In the genomic region with DNA sequence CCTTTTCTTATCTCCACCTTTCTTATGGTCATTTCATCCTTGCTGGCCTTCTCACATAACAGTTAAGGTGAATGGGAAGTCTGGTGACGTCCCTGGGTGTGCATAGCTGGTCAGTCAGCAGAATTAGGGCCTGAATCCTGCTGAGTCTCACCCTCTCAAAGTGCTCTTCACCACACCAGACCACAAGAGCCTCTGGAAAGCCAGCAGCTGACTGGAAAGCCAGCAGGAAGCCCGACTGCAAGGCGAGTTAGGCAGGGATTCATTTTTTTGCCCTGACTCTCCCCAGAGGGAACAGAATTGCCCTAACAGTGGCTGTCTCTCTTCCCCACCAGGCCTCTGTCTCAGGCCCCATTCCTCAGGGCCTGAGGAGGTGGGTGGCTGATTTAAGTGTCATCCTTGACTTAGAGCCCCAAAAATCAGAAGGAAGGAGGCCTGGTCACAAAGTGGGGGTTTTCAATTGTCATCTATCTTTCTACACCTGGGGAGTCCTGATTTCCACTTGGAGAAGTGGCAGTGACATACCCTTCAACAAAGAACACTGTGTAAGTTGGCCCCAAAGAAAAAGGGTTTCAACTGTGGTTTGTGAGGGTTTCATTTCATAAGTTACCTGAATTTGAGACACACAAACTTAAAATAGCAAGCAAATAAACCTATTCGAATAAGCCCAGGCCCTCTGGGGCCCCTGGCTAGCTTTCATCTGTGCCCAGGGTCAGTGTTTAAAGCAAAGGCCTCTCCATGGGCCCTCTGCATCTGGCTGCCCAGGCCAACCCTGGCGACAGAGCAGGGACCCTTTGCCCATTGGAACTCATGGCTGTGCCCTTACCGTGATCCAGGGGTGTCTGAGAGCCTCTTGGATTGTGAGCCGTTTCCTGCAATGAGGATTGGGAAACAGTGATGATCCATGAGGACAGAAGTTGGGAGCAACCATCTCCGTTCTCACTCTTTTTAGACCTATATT, we compare ENCODE assay signal across 27 cellular contexts.
DNase-seq lines count a peak whose midpoint lies in the region; FAIRE-seq and TF ChIP-seq lines count a peak whose summit lies in the region.
"Had no signal": no experiment of that assay in that cellular context is flagged by ENCODE, and none has a peak within 500 bp of the region (broad histone marks: within the 10 kb centered on the region; RNA-seq: fewer than 3 reads in every experiment).

No MANE protein-coding gene starts in this region.

- H3K79me2 ChIP-seq in Karpas-422 (ENCODE audit: low read length) (no peaks in the 10 kb centered on the region), osteoblast (ENCODE audit: insufficient read depth, low read length) (no peaks in the 10 kb centered on the region)

- no peaks in the 10 kb centered on the region for H4K20me1 ChIP-seq in Karpas-422 (ENCODE audit: insufficient read depth, low read depth, low read length)
- H4K20me1 ChIP-seq in osteoblast (ENCODE audit: insufficient read depth, low read length) = no peaks in the 10 kb centered on the region

- H3K27ac ChIP-seq in Karpas-422 (ENCODE audit: low read length) = peak overlapping the region; percentile 72
- H3K27ac ChIP-seq in osteoblast (ENCODE audit: low read depth, low read length) = no peak overlapping the region
- no peak overlapping the region for H3K27ac ChIP-seq in small intestine (ENCODE audit: low read depth in 1 of 2, low read length in 1 of 2)
- H3K27ac ChIP-seq: C4-2B, coronary artery, neural progenitor cell, psoas muscle had no signal

- H3K27me3 ChIP-seq in Karpas-422 (ENCODE audit: low read length) = no peaks in the 10 kb centered on the region
- H3K27me3 ChIP-seq in osteoblast (ENCODE audit: insufficient read depth, low read length) = no peaks in the 10 kb centered on the region
- H3K27me3 ChIP-seq in small intestine (ENCODE audit: control insufficient read depth in 2 of 2, insufficient read depth in 2 of 2, low read length in 2 of 2) = no peaks in the 10 kb centered on the region
- H3K27me3 ChIP-seq: neural progenitor cell had no signal

- no peak overlapping the region for H2AFZ ChIP-seq in Karpas-422 (ENCODE audit: low read length)
- H2AFZ ChIP-seq in osteoblast (ENCODE audit: low read length) = no peak overlapping the region
- H2AFZ ChIP-seq: neural progenitor cell had no signal

- H3K9me3 ChIP-seq in Karpas-422 (ENCODE audit: low read length) = no peaks in the 10 kb centered on the region
- no peaks in the 10 kb centered on the region for H3K9me3 ChIP-seq in osteoblast (ENCODE audit: low read depth, low read length)
- H3K9me3 ChIP-seq in small intestine (ENCODE audit: control insufficient read depth, low read depth) = no peaks in the 10 kb centered on the region
- H3K9me3 ChIP-seq: HAP-1, psoas muscle had no signal

- H3K4me3 ChIP-seq in Karpas-422 (ENCODE audit: low read length) = no peak overlapping the region
- H3K4me3 ChIP-seq in astrocyte of the spinal cord (ENCODE audit: low read depth, low read length) = no peak overlapping the region
- no peak overlapping the region for H3K4me3 ChIP-seq in osteoblast (ENCODE audit: insufficient read depth, low read length)
- no peak overlapping the region for H3K4me3 ChIP-seq in small intestine (ENCODE audit: low read depth in 1 of 2, low read length in 2 of 2)
- H3K4me3 ChIP-seq: coronary artery, HAP-1, neural progenitor cell, psoas muscle had no signal

- H3K4me2 ChIP-seq in Karpas-422 (ENCODE audit: low read depth, low read length, poor library complexity, severe bottlenecking) (no peak overlapping the region), osteoblast (ENCODE audit: insufficient read depth, low read length) (no peak overlapping the region)
- H3K4me2 ChIP-seq: neural progenitor cell had no signal

- peak; percentile 38 for DNase-seq in Karpas-422
- DNase-seq in astrocyte of the spinal cord (ENCODE audit: low read depth, low spot score) = peak; percentile 60
- peak; percentile 67 for DNase-seq in osteoblast (ENCODE audit: insufficient read length, low spot score, missing footprints)
- DNase-seq in T-helper 2 cell = no peak
- no peak for DNase-seq in central memory CD4-positive, alpha-beta T cell
- no peak for DNase-seq in glomerular visceral epithelial cell (ENCODE audit: extremely low spot score)
- no peak for DNase-seq in small intestine
- DNase-seq: activated CD4-positive, alpha-beta memory T cell treated with anti-CD3 and anti-CD28 coated beads, Interleukin-2, amount 10 ng/mL, durations not matched to agents 7 days and 5 days; activated CD4-positive, alpha-beta T cell treated with anti-CD3 and anti-CD28 coated beads for 1 hour; activated CD8-positive, alpha-beta memory T cell treated with anti-CD3 and anti-CD28 coated beads, Interleukin-2, amount 50 U/mL, for 4 hours; activated naive CD4-positive, alpha-beta T cell treated with Interleukin-2 at 50 U/mL for 16 hours; DND-41; effector memory CD4-positive, alpha-beta T cell; Kasumi-1; MV-4-11; NCI-H1436 treated with DMSO at 0.1 percent for 48 hours; NCI-H446; NCI-H82; psoas muscle; SHP77 treated with DMSO at 0.1 percent for 48 hours; stimulated activated CD4-positive, alpha-beta T cell treated with anti-CD3 and anti-CD28 coated beads, Interleukin-4, amount 100 ng/mL, for 4 hours had no signal

- in situ Hi-C loops in astrocyte of the spinal cord (cut with HindIII; ENCODE audit: low sequenced_read_pairs) = no loop called here

- no peaks in the 10 kb centered on the region for H3K9me2 ChIP-seq in Karpas-422 (replicated peaks; ENCODE audit: insufficient read depth, low read length)

- H3K9ac ChIP-seq in Karpas-422 (ENCODE audit: low read length) = peak overlapping the region; percentile 35
- H3K9ac ChIP-seq: neural progenitor cell had no signal

- 90 to 92% (median 91%) methylated on average over 8 of the region's 8 CpGs for WGBS in small intestine, 3 donors

- H3K4me1 ChIP-seq in Karpas-422 (ENCODE audit: low read length) (peaks cover 49% of the 10 kb centered on the region), osteoblast (ENCODE audit: insufficient read depth, low read length) (no peaks in the 10 kb centered on the region), small intestine (ENCODE audit: control insufficient read depth in 2 of 2, insufficient read depth in 1 of 2, low read depth in 1 of 2, low read length in 1 of 2) (no peaks in the 10 kb centered on the region)
- H3K4me1 ChIP-seq: HAP-1 had no signal

- no peak for TF ChIP-seq CTCF in astrocyte of the spinal cord (IDR thresholded peaks at IDR 0.05; ENCODE audit: low read depth, low read length)
- no peak for TF ChIP-seq CTCF in osteoblast (IDR thresholded peaks at IDR 0.05; ENCODE audit: extremely low read depth, low read depth, low read length)

- H3K36me3 ChIP-seq in Karpas-422 (ENCODE audit: insufficient read depth, low read length) (no peaks in the 10 kb centered on the region), osteoblast (ENCODE audit: insufficient read depth, low read length) (no peaks in the 10 kb centered on the region), small intestine (ENCODE audit: control insufficient read depth in 2 of 2, insufficient read depth in 2 of 2, low read length in 2 of 2) (peaks cover 0 to 32% of the 10 kb centered on the region in 2 donors)
- H3K36me3 ChIP-seq: HAP-1, neural progenitor cell had no signal

- FAIRE-seq in small intestine (lab: Jason Lieb, UNC) = no peak
- FAIRE-seq: D721Med, RCC 7860 had no signal

Comparison
In these comparisons a context has a peak if more than half of its experiments do, and no peak if none do; other contexts are left out.
1. DNase-seq: peak in Karpas-422 (single experiment), astrocyte of the spinal cord (single experiment) and osteoblast (single experiment); none in T-helper 2 cell (0 of 5), central memory CD4-positive, alpha-beta T cell (single experiment), glomerular visceral epithelial cell (single experiment) and small intestine (single experiment).